ENCODE assay signal across 11 cellular contexts in genomic region chr15:52095597-52096262, GRCh38. TPM values are rescaled to one million over a fixed set of nuclear protein-coding genes. Genes with fewer than 3 reads are reported as not detected.
DNase-seq lines count a peak whose midpoint lies in the region; TF ChIP-seq lines count a peak whose summit lies in the region.
"Had no signal": no experiment of that assay in that cellular context is flagged by ENCODE, and none has a peak within 500 bp of the region (broad histone marks: within the 10 kb centered on the region; RNA-seq: fewer than 3 reads in every experiment).

No MANE protein-coding gene starts in this region.

- WGBS in esophagus muscularis mucosa = 46% methylated on average over 4 of the region's 4 CpGs

- H3K4me3 Mint-ChIP-seq in MCF 10A (ENCODE audit: unreplicated experiment) = peak overlapping the region; percentile 50

- BruUV-seq in MCF 10A (replicated peaks; lab: Mats Ljungman, UMichigan) = no TSS peak

- no peak overlapping the region for H3K4me3 ChIP-seq in AG04449 (ENCODE audit: low read depth, low read length)
- no peak overlapping the region for H3K4me3 ChIP-seq in esophagus muscularis mucosa

- TF ChIP-seq EP300 in esophagus muscularis mucosa (IDR thresholded peaks at IDR 0.05) = no peak

- H3K36me3 Mint-ChIP-seq in MCF 10A (ENCODE audit: insufficient read depth, unreplicated experiment) = peaks cover 12% of the 10 kb centered on the region

- DNase-seq in AG04449 (ENCODE audit: low read depth, low spot score) (peak; percentile 86), MV-4-11 (lab: John Stamatoyannopoulos, UW) (peak; percentile 78), MCF 10A (ENCODE audit: unreplicated experiment) (peak; percentile 93), lung microvascular endothelial cell (ENCODE audit: low read depth in 2 of 2) (peak; percentile 90 to 93), HEK293T (ENCODE audit: extremely low spot score) (no peak), NCI-H510A (lab: John Stamatoyannopoulos, UW) (no peak), NCI-H1436 (lab: John Stamatoyannopoulos, UW) (no peak), esophagus muscularis mucosa (ENCODE audit: extremely low spot score) (no peak)
- DNase-seq: AML-193; NK-92 treated with Interleukin-12 subunit alpha and Interleukin-12 subunit beta, amount 100 ng/mL, for 24 hours had no signal

- peaks cover 0 to 2% (median 0%) of the 10 kb centered on the region in 4 donors for H3K9me3 ChIP-seq in esophagus muscularis mucosa

- peaks cover 8 to 22% (median 21%) of the 10 kb centered on the region in 4 donors for H3K4me1 ChIP-seq in esophagus muscularis mucosa

- peak overlapping the region; percentile 99 for H3K27ac Mint-ChIP-seq in MCF 10A (ENCODE audit: low read depth, unreplicated experiment)
- H3K27ac Mint-ChIP-seq: activated T-helper 2 cell treated with anti-CD3 and anti-CD28 coated beads, Interferon-gamma antibody, Interleukin-2, Interleukin-4, amounts not matched to agents 10 μg/mL and 5 μg/mL and 100 μg/mL, durations not matched to agents 14 hours and 24 hours and 36 hours had no signal

- TF ChIP-seq CTCF in AG04449 (IDR thresholded peaks at IDR 0.05; ENCODE audit: insufficient read depth, low read length, missing control alignments) (no peak), MCF 10A (IDR thresholded peaks at IDR 0.05; ENCODE audit: unreplicated experiment) (no peak), esophagus muscularis mucosa (IDR thresholded peaks at IDR 0.05) (no peak)

- intact Hi-C loops in MCF 10A (cut with micrococcal nuclease) = loop anchor here (2.0 kb wide), 1 partner anchor 43 kb away; no protein-coding TSS in a partner anchor
- intact Hi-C loops in esophagus muscularis mucosa (cut with DNase I) = no loop called here

- no peaks in the 10 kb centered on the region for H3K27me3 Mint-ChIP-seq in MCF 10A (ENCODE audit: insufficient read depth, unreplicated experiment)

- no peaks in the 10 kb centered on the region for H3K9me3 Mint-ChIP-seq in MCF 10A (ENCODE audit: unreplicated experiment)
- H3K9me3 Mint-ChIP-seq: activated T-helper 2 cell treated with anti-CD3 and anti-CD28 coated beads, Interferon-gamma antibody, Interleukin-2, Interleukin-4, amounts not matched to agents 10 μg/mL and 5 μg/mL and 100 μg/mL, durations not matched to agents 14 hours and 24 hours and 36 hours had no signal

- H3K4me1 Mint-ChIP-seq in MCF 10A (ENCODE audit: insufficient read depth, unreplicated experiment) = peaks cover 39% of the 10 kb centered on the region

- H3K27me3 ChIP-seq in esophagus muscularis mucosa = no peaks in the 10 kb centered on the region

- no peaks in the 10 kb centered on the region for H3K36me3 ChIP-seq in esophagus muscularis mucosa

- H3K27ac ChIP-seq in esophagus muscularis mucosa (replicated peaks in 1 of 4) = peak overlapping the region in 1 of 4 donors; percentile 30

- POLR2A ChIA-PET in AG04449 (lab: Yijun Ruan, JAX) (no interaction called here), MCF 10A (lab: Yijun Ruan, JAX) (interaction anchor here (0.6 to 8.8 kb wide), 13 partner anchors 10 to 132 kb away, joined by 3 to 214 read pairs (median 5); partner anchors contain the start of genes LEO1 and MAPK6), HEK293T (lab: Yijun Ruan, JAX) (no interaction called here)

- no peak for TF ChIP-seq POLR2A in esophagus muscularis mucosa (IDR thresholded peaks at IDR 0.05; ENCODE audit: low read depth)

- CTCF ChIA-PET in AG04449 (lab: Yijun Ruan, JAX) = interaction anchor here (1.2 to 2.5 kb wide), 2 partner anchors 17 to 18 kb away, joined by 3 to 17 read pairs; no protein-coding TSS in a partner anchor
- CTCF ChIA-PET in MCF 10A (lab: Yijun Ruan, JAX) = interaction anchor here (2.2 to 2.4 kb wide), 2 partner anchors 13 to 17 kb away, joined by 12 to 18 read pairs; no protein-coding TSS in a partner anchor
- CTCF ChIA-PET in HEK293T (lab: Yijun Ruan, JAX) = no interaction called here

TF ChIP-seq in HEK293T, 16 proteins besides CTCF, POLR2A, EP300 and RAD21:
- TF ChIP-seq NFRKB (IDR thresholded peaks at IDR 0.05) (no peak), ELF4 (IDR thresholded peaks at IDR 0.05) (no peak), ZNF384 (IDR thresholded peaks at IDR 0.05) (no peak), BHLHE40 (IDR thresholded peaks at IDR 0.05; ENCODE audit: borderline replicate concordance) (no peak), FOXK2 (IDR thresholded peaks at IDR 0.05) (no peak), FOXM1 (IDR thresholded peaks at IDR 0.05; ENCODE audit: borderline replicate concordance) (no peak), CTBP1 (IDR thresholded peaks at IDR 0.05; ENCODE audit: borderline replicate concordance) (no peak), L3MBTL2 (conservative IDR thresholded peaks at IDR 0.05) (no peak), FOXA1 (IDR thresholded peaks at IDR 0.05) (no peak), SP1 (IDR thresholded peaks at IDR 0.05) (no peak)
TF ChIP-seq in HEK293T: peak in this region for 0.

RNA-seq across cellular contexts. Expression of gene BCL2L10, which starts 16.8 kb away (rescaled TPM):
- total RNA-seq in MCF 10A (2022) (0.42 TPM in 1 of 2 replicates, not detected in the other), lung microvascular endothelial cell (0.65 and 2.0 TPM in 2 replicates), esophagus muscularis mucosa (under 1 TPM in 1 of 4 donors, not detected in 3; 0.71 TPM)
- total RNA-seq: activated T-helper 2 cell treated with anti-CD3 and anti-CD28 coated beads, Interferon-gamma antibody, Interleukin-2, Interleukin-4, amounts not matched to agents 10 μg/mL and 5 μg/mL and 100 μg/mL, durations not matched to agents 14 hours and 24 hours and 36 hours had no signal

Comparison
In these comparisons a context has a peak if more than half of its experiments do, and no peak if none do; other contexts are left out.
1. DNase-seq: peak in AG04449 (single experiment), MV-4-11 (single experiment), MCF 10A (single experiment) and lung microvascular endothelial cell (2 of 2); none in HEK293T (single experiment), NCI-H510A (single experiment), NCI-H1436 (single experiment) and esophagus muscularis mucosa (single experiment).